8 cellular contexts compared by ENCODE assay signal in the genomic region with DNA sequence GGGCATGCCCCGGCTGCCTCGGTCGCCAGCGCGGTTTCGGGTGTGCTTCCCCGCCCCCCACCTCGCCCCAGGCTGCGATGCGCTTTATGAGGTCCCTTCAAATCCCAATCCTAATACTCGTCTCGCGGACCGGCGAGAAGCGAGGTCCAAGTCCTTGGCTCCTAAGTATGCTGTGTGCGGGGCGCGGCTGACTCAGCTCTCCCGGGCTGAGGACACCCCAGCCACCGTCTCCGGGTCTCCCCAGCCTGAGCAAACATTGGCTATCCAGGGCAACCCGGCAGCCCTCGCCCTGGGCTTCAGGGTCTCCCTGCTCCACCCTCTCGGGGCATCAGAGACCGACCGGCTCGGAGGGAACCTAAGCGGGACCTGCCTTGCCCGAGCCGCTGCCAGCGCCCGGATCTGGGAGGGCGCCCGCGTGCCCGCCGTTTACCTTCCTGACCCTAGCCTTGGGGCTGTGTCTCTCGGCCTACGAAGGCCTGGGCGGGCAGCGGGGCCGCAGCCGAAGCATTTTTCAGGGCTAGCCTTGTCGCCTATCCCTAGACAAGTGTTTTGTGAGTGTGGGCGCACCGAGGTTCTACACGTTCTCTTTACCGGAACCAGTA. TPM values are rescaled to one million over a fixed set of nuclear protein-coding genes. Genes with fewer than 3 reads are reported as not detected.
DNase-seq lines count a peak whose midpoint lies in the region; ATAC-seq and TF ChIP-seq lines count a peak whose summit lies in the region.

No MANE protein-coding gene starts in this region.

- peak overlapping the region; percentile 98 for H3K4me3 Mint-ChIP-seq in stimulated activated memory B cell treated with anti-CD40 and anti-IgM and Interleukin-4, amounts not matched to agents 10 μg/mL and 1 μg/mL and 100 μg/mL, for 72 hours

- H3K27ac ChIP-seq in KMS-11 (peak overlapping the region; percentile 93), right lobe of liver (peak overlapping the region; percentile 62 to 83 (median 69))

- WGBS in right lobe of liver (ENCODE audit: insufficient coverage, low coverage, low lambda C conversion rate, missing lambda C conversion rate) = 7% methylated on average over 2 of the region's 49 CpGs

- peak overlapping the region; percentile 91 for H3K27ac Mint-ChIP-seq in stimulated activated memory B cell treated with anti-CD40 and anti-IgM and Interleukin-4, amounts not matched to agents 10 μg/mL and 1 μg/mL and 100 μg/mL, for 72 hours

- H3K4me2 ChIP-seq in KMS-11 = peak overlapping the region; percentile 82

- TF ChIP-seq CTCF in KMS-11 (conservative IDR thresholded peaks at IDR 0.05; ENCODE audit: low read depth, low read length) (no peak), right lobe of liver (IDR thresholded peaks at IDR 0.05) (no peak)

- no peaks in the 10 kb centered on the region for H3K9me3 Mint-ChIP-seq in stimulated activated memory B cell treated with anti-CD40 and anti-IgM and Interleukin-4, amounts not matched to agents 10 μg/mL and 1 μg/mL and 100 μg/mL, for 72 hours

- peaks cover 26% of the 10 kb centered on the region for H3K36me3 Mint-ChIP-seq in stimulated activated memory B cell treated with anti-CD40 and anti-IgM and Interleukin-4, amounts not matched to agents 10 μg/mL and 1 μg/mL and 100 μg/mL, for 72 hours

- H2AFZ ChIP-seq in KMS-11 (ENCODE audit: low read depth) = peak overlapping the region; percentile 98

- no peak for TF ChIP-seq POLR2A in right lobe of liver (IDR thresholded peaks at IDR 0.05)

- peaks cover 57% of the 10 kb centered on the region for H3K4me1 ChIP-seq in KMS-11 (ENCODE audit: low read depth, poor library complexity, severe bottlenecking)
- H3K4me1 ChIP-seq in right lobe of liver = peaks cover 0 to 35% (median 8%) of the 10 kb centered on the region in 4 donors

- peaks cover 57% of the 10 kb centered on the region for H3K4me1 Mint-ChIP-seq in stimulated activated memory B cell treated with anti-CD40 and anti-IgM and Interleukin-4, amounts not matched to agents 10 μg/mL and 1 μg/mL and 100 μg/mL, for 72 hours

- H4K20me1 ChIP-seq in KMS-11 (ENCODE audit: insufficient read depth) = no peaks in the 10 kb centered on the region

- H3K27me3 ChIP-seq in KMS-11 (ENCODE audit: insufficient read depth, low read depth) (no peaks in the 10 kb centered on the region), right lobe of liver (no peaks in the 10 kb centered on the region)

- H3K27me3 Mint-ChIP-seq in stimulated activated memory B cell treated with anti-CD40 and anti-IgM and Interleukin-4, amounts not matched to agents 10 μg/mL and 1 μg/mL and 100 μg/mL, for 72 hours = no peaks in the 10 kb centered on the region

- H3K4me3 ChIP-seq in KMS-11 (IDR thresholded peaks at IDR 0.05; ENCODE audit: insufficient read depth, low read depth, low read length) = peak overlapping the region; percentile 87
- H3K4me3 ChIP-seq in right lobe of liver = peak overlapping the region; percentile 44 to 64 (median 51)

- DNase-seq in AG08396 (ENCODE audit: low spot score) (peak; percentile 48), dermis blood vessel endothelial cell (peak; percentile 61), right lobe of liver (peak; percentile 54 to 69 (median 60))
- DNase-seq in activated CD4-positive, CD25-positive, alpha-beta regulatory T cell treated with anti-CD3 and anti-CD28 coated beads, Interleukin-2, amount 50 U/mL, for 72 hours = peak; percentile 63

- peak overlapping the region; percentile 79 for H3K9ac ChIP-seq in KMS-11

- intact Hi-C loops in right lobe of liver (cut with DNase I) = no loop called here

- peaks cover 43% of the 10 kb centered on the region for H3K79me2 ChIP-seq in KMS-11 (ENCODE audit: insufficient read depth, low read depth)

- ATAC-seq in GM18907 (IDR thresholded peaks at IDR 0.05; ENCODE audit: unreplicated experiment) = peak; percentile 29
- peak; percentile 54 to 62 (median 58) for ATAC-seq in right lobe of liver
- ATAC-seq in stimulated activated memory B cell treated with anti-CD40 and anti-IgM and Interleukin-4, amounts not matched to agents 10 μg/mL and 1 μg/mL and 100 μg/mL, for 72 hours = peak; percentile 51
- ATAC-seq in HG02970 (IDR thresholded peaks at IDR 0.05; ENCODE audit: low FRiP score, unreplicated experiment) = no peak

- H3K36me3 ChIP-seq in KMS-11 (ENCODE audit: insufficient read depth) (no peaks in the 10 kb centered on the region), right lobe of liver (no peaks in the 10 kb centered on the region)

- H3K9me3 ChIP-seq in right lobe of liver = no peaks in the 10 kb centered on the region

RNA-seq across cellular contexts. Expression of gene ITPKB, which starts 1.2 kb away (rescaled TPM):
- total RNA-seq in dermis blood vessel endothelial cell = 36.9 TPM in 2 replicates
- 1 to 10 TPM; 2.1 to 4.1 (median 3.4) TPM for total RNA-seq in right lobe of liver
